In the genomic region with DNA sequence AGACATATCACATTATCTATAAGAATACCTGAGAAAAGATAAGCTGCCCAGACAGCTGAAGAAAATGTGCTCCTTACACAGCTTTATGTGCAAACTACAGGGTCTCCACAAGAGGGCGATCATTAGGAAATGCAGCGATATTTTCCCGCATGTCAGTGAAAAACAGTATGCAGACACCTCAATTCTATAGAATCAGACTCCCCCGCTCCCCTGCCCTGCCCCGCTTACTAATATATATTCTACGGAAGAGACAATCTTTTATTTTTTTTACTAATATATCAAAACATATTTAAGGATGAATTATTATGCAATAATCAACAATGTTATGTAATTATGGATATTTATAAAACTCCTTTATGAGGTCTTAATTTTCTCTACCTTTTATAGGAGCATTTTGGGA, we compare ENCODE assay signal across 7 cellular contexts.
A peak's percentile ranks its signal among the peaks of the same experiment; 100 is the strongest.
DNase-seq lines count a peak whose midpoint lies in the region; ATAC-seq and TF ChIP-seq lines count a peak whose summit lies in the region.

No MANE protein-coding gene starts in this region.

- H3K27me3 Mint-ChIP-seq in brain = peaks cover 5% of the 10 kb centered on the region

- H3K27me3 ChIP-seq in kidney epithelial cell (ENCODE audit: control insufficient read depth, insufficient read depth, low read length) (no peaks in the 10 kb centered on the region), tibial artery (no peaks in the 10 kb centered on the region)

- peak overlapping the region in 1 of 5 experiments; percentile 6 for H3K27ac Mint-ChIP-seq in brain

- DNase-seq in GDM1 (lab: John Stamatoyannopoulos, UW) (peak; percentile 34), NOMO-1 treated with DMSO at 0.1 percent for 48 hours (lab: John Stamatoyannopoulos, UW; ENCODE audit: unreplicated experiment) (peak; percentile 75), kidney epithelial cell (ENCODE audit: low read depth) (no peak), tibial artery (peak in 1 of 2 donors; percentile 19)

- H3K36me3 Mint-ChIP-seq in brain = no peaks in the 10 kb centered on the region

- TF ChIP-seq CTCF in brain (conservative IDR thresholded peaks at IDR 0.05) = peak; percentile 79 to 86
- peak; percentile 84 for TF ChIP-seq CTCF in kidney epithelial cell (IDR thresholded peaks at IDR 0.05; ENCODE audit: insufficient read depth, low read length, poor library complexity, severe bottlenecking)
- peak; percentile 40 to 60 for TF ChIP-seq CTCF in tibial artery (IDR thresholded peaks at IDR 0.05)

- H3K27ac ChIP-seq in tibial artery = no peak overlapping the region

- H3K4me3 ChIP-seq in kidney epithelial cell (ENCODE audit: low read depth, low read length) (no peak overlapping the region), tibial artery (no peak overlapping the region)

- intact Hi-C loops in tibial artery (cut with DNase I; ENCODE audit: low total_unique reads) = no loop called here

- peak overlapping the region in 3 of 5 experiments; percentile 30 to 60 (median 52) for H3K4me3 Mint-ChIP-seq in brain

- ATAC-seq in GM19468 (IDR thresholded peaks at IDR 0.05; ENCODE audit: extremely low read depth, unreplicated experiment) = peak; percentile 42
- peak; percentile 94 for ATAC-seq in HG03469 (IDR thresholded peaks at IDR 0.05; ENCODE audit: unreplicated experiment)

- H3K4me1 ChIP-seq in tibial artery = no peaks in the 10 kb centered on the region

- H3K4me1 Mint-ChIP-seq in brain = peaks cover 20% of the 10 kb centered on the region

- no peaks in the 10 kb centered on the region for H3K9me3 ChIP-seq in tibial artery

- no peaks in the 10 kb centered on the region for H3K9me3 Mint-ChIP-seq in brain

- H3K36me3 ChIP-seq in kidney epithelial cell (ENCODE audit: control insufficient read depth, insufficient read depth, low read length) (no peaks in the 10 kb centered on the region), tibial artery (no peaks in the 10 kb centered on the region)
